Comparison of ENCODE assay signal across 12 cellular contexts in the genomic region with DNA sequence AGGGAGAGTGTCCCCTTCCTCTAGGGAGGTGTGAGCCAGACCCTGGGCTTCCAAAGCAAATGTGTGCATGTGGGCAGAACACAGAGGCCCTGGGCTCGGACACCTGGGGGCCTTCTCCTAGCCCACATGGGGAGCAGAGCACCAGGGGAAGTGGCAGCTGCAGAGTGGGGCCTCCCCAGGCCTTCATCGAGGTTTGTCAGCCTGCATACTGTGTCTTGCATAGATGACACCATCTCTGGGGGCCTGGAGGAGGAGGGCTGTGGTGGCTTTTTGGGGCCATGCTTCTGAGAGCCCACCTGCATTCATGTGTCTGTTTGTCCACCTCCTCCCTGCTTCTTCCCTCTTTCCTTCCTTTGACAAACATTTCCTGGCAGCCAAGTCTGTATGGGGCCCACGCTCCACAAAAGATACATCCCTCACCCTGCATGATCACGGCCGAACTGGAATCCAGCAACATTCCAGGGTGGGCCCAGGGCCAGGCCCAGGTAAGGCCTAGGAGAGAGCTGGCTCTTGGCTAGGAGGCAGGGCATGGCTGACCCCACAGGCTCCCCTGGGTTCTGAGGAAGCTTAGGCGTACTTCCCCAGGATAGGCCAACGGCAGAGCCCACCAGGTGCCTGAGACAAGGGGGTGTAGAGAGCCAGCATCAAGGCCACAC.
DNase-seq lines count a peak whose midpoint lies in the region; ATAC-seq lines count a peak whose summit lies in the region.
"Had no signal": no experiment of that assay in that cellular context is flagged by ENCODE, and none has a peak within 500 bp of the region (broad histone marks: within the 10 kb centered on the region; RNA-seq: fewer than 3 reads in every experiment).

No MANE protein-coding gene starts in this region.

- H2BK12ac ChIP-seq in neuronal stem cell (ENCODE audit: low read length) = no peak overlapping the region

- no peak overlapping the region for H3K18ac ChIP-seq in neuronal stem cell (ENCODE audit: low read length)

- H3K4me2 ChIP-seq in neuronal stem cell (ENCODE audit: insufficient read depth, low read length, poor library complexity, severe bottlenecking) = no peak overlapping the region

- H3K27me3 ChIP-seq in duodenal mucosa (ENCODE audit: control insufficient read depth in 1 of 2, insufficient read depth in 2 of 2, low read length in 2 of 2) = no peaks in the 10 kb centered on the region
- H3K27me3 ChIP-seq in neuronal stem cell (ENCODE audit: control insufficient read depth in 3 of 3, insufficient read depth in 3 of 3, low read depth in 1 of 3, low read length in 3 of 3) = no peaks in the 10 kb centered on the region

- peak overlapping the region; percentile 29 for H3K27ac Mint-ChIP-seq in stimulated activated naive CD8-positive, alpha-beta T cell treated with anti-CD3 and anti-CD28 coated beads, Interleukin-15, Interleukin-2, amounts not matched to agents 100 ng/mL and 50 ng/mL, for 24 hours

- H3K4me3 Mint-ChIP-seq in stimulated activated naive CD8-positive, alpha-beta T cell treated with anti-CD3 and anti-CD28 coated beads, Interleukin-15, Interleukin-2, amounts not matched to agents 100 ng/mL and 50 ng/mL, for 24 hours = no peak overlapping the region

- H3K9me3 Mint-ChIP-seq in stimulated activated naive CD8-positive, alpha-beta T cell treated with anti-CD3 and anti-CD28 coated beads, Interleukin-15, Interleukin-2, amounts not matched to agents 100 ng/mL and 50 ng/mL, for 24 hours = no peaks in the 10 kb centered on the region

- peak overlapping the region; percentile 67 for H3K27ac ChIP-seq in duodenal mucosa (ENCODE audit: low read depth, low read length)
- H3K27ac ChIP-seq in neuronal stem cell (replicated peaks; ENCODE audit: low read length) = no peak overlapping the region

- no peak overlapping the region for H4K8ac ChIP-seq in neuronal stem cell (ENCODE audit: low read depth, low read length)

- peaks cover 19% of the 10 kb centered on the region for H3K79me1 ChIP-seq in neuronal stem cell (ENCODE audit: low read depth, low read length)

- ATAC-seq in stimulated activated naive CD8-positive, alpha-beta T cell treated with anti-CD3 and anti-CD28 coated beads, Interleukin-15, Interleukin-2, amounts not matched to agents 100 U/mL and 50 U/mL, for 24 hours = no peak
- no peak for ATAC-seq in left colon
- ATAC-seq in GM19452 (IDR thresholded peaks at IDR 0.05; ENCODE audit: unreplicated experiment) = no peak

- no peak overlapping the region for H2BK15ac ChIP-seq in neuronal stem cell (ENCODE audit: low read length)

- intact Hi-C loops in left colon (cut with DNase I, micrococcal nuclease) = no loop called here

- peak overlapping the region; percentile 28 for H3K23ac ChIP-seq in neuronal stem cell (ENCODE audit: low read depth, low read length, poor library complexity)

- H2BK5ac ChIP-seq in neuronal stem cell (ENCODE audit: low read length) = no peak overlapping the region

- no peak overlapping the region for H3K4ac ChIP-seq in neuronal stem cell (ENCODE audit: low read length)

- H4K91ac ChIP-seq in neuronal stem cell (ENCODE audit: low read depth, low read length, poor library complexity) = no peak overlapping the region

- no peak overlapping the region for H2AFZ ChIP-seq in neuronal stem cell (ENCODE audit: low read length)

- H3K9ac ChIP-seq in duodenal mucosa (ENCODE audit: low read depth in 1 of 2, low read length in 2 of 2) (no peak overlapping the region), neuronal stem cell (ENCODE audit: low read depth, low read length, poor library complexity) (no peak overlapping the region)

- H3K4me3 ChIP-seq in duodenal mucosa (ENCODE audit: low read depth in 1 of 2, low read length in 2 of 2) (no peak overlapping the region), neuronal stem cell (ENCODE audit: low read length in 2 of 2) (no peak overlapping the region)
- H3K4me3 ChIP-seq: HAP-1 had no signal

- no peak overlapping the region for H3K14ac ChIP-seq in neuronal stem cell (ENCODE audit: low read length)

- no peak for DNase-seq in stimulated activated naive CD8-positive, alpha-beta T cell treated with anti-CD3 and anti-CD28 coated beads, Interleukin-15, Interleukin-2, amounts not matched to agents 100 U/mL and 50 U/mL, for 24 hours
- DNase-seq in neuronal stem cell (ENCODE audit: low spot score) (no peak), SW 1271 (lab: John Stamatoyannopoulos, UW) (no peak), NCI-H2029 treated with DMSO at 0.1 percent for 48 hours (lab: John Stamatoyannopoulos, UW) (no peak), left colon (no peak)
- DNase-seq: Caco-2, NCI-H510A, T-helper 9 cell had no signal

- WGBS in neuronal stem cell (ENCODE audit: extremely low coverage in 2 of 2, insufficient read length in 2 of 2, insufficient replicate concordance in 1 of 2), 2 donors = no CpG with 5 or more reads among the region's 7 CpGs

- no peak overlapping the region for H2BK120ac ChIP-seq in neuronal stem cell (ENCODE audit: low read depth, low read length)

- peaks cover 0 to 12% of the 10 kb centered on the region in 2 donors for H3K36me3 ChIP-seq in duodenal mucosa (ENCODE audit: control insufficient read depth in 1 of 2, insufficient read depth in 2 of 2, low read length in 2 of 2)
- H3K36me3 ChIP-seq in neuronal stem cell (replicated peaks in 1 of 2; ENCODE audit: control insufficient read depth in 2 of 2, insufficient read depth in 2 of 2, low read length in 2 of 2) = peaks cover 2 to 69% of the 10 kb centered on the region in 2 donors
- H3K36me3 ChIP-seq: HAP-1 had no signal

- H3K9me3 ChIP-seq in duodenal mucosa (ENCODE audit: control insufficient read depth in 1 of 2, low read length in 2 of 2) (no peaks in the 10 kb centered on the region), neuronal stem cell (replicated peaks in 1 of 2; ENCODE audit: control insufficient read depth in 2 of 2, insufficient read depth in 1 of 2, low read depth in 1 of 2, low read length in 2 of 2) (no peaks in the 10 kb centered on the region)
- H3K9me3 ChIP-seq: Caco-2, HAP-1 had no signal

- no peaks in the 10 kb centered on the region for H3K27me3 Mint-ChIP-seq in stimulated activated naive CD8-positive, alpha-beta T cell treated with anti-CD3 and anti-CD28 coated beads, Interleukin-15, Interleukin-2, amounts not matched to agents 100 ng/mL and 50 ng/mL, for 24 hours

- H2AK5ac ChIP-seq in neuronal stem cell (ENCODE audit: low read depth, low read length) = no peak overlapping the region

- peaks cover 67% of the 10 kb centered on the region for H3K4me1 Mint-ChIP-seq in stimulated activated naive CD8-positive, alpha-beta T cell treated with anti-CD3 and anti-CD28 coated beads, Interleukin-15, Interleukin-2, amounts not matched to agents 100 ng/mL and 50 ng/mL, for 24 hours (ENCODE audit: low read depth)

- H3K4me1 ChIP-seq in duodenal mucosa (ENCODE audit: control insufficient read depth in 1 of 2, insufficient read depth in 2 of 2, low read length in 2 of 2) (peaks cover 66% of the 10 kb centered on the region in 2 donors), neuronal stem cell (ENCODE audit: control insufficient read depth in 2 of 2, insufficient read depth in 1 of 2, low read depth in 1 of 2, low read length in 2 of 2) (peaks cover 12 to 44% of the 10 kb centered on the region in 2 donors)

- no peaks in the 10 kb centered on the region for H3K36me3 Mint-ChIP-seq in stimulated activated naive CD8-positive, alpha-beta T cell treated with anti-CD3 and anti-CD28 coated beads, Interleukin-15, Interleukin-2, amounts not matched to agents 100 ng/mL and 50 ng/mL, for 24 hours (ENCODE audit: low read depth)
